18 cellular contexts compared by ENCODE assay signal in the genomic region with DNA sequence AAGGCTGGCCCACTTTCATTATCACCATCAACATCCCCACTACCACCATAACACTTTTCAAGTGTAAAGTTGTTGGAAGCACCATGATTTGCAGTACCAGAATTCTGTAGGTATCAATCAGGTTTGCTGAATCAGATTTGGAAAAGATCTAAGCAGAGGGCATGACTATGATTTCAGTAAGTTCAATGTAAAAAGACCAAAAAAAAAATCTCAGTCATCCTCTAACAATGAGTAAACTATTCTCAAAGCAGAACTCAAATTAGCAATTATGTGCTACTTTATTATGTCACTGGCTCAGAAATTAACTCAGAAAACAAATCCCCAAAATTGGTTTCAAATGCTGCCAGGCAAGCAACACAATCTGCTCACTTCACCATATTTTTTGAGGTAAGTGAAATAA.
"Had no signal": no experiment of that assay in that cellular context is flagged by ENCODE, and none has a peak within 500 bp of the region (broad histone marks: within the 10 kb centered on the region; RNA-seq: fewer than 3 reads in every experiment).

No MANE protein-coding gene starts in this region.

- H3K9me3 ChIP-seq: left ventricle myocardium inferior, lower lobe of right lung, ovary, right atrium auricular region, sigmoid colon, testis, tibial nerve had no signal

- H3K27me3 Mint-ChIP-seq: memory B cell; stimulated activated naive CD8-positive, alpha-beta T cell treated with anti-CD3 and anti-CD28 coated beads, Interleukin-15, Interleukin-2, amounts not matched to agents 100 ng/mL and 50 ng/mL, for 24 hours had no signal

- H3K4me3 Mint-ChIP-seq: memory B cell; mesothelial cell of epicardium; natural killer cell; neural crest cell; stimulated activated naive CD8-positive, alpha-beta T cell treated with anti-CD3 and anti-CD28 coated beads, Interleukin-15, Interleukin-2, amounts not matched to agents 100 ng/mL and 50 ng/mL, for 24 hours had no signal

- H3K36me3 ChIP-seq: ovary had no signal

- H3K4me1 ChIP-seq: left ventricle myocardium inferior, lower lobe of right lung, right atrium auricular region, testis, tibial nerve had no signal

- H3K4me3 ChIP-seq: coronary artery, left ventricle myocardium inferior, lower lobe of right lung, ovary, right atrium auricular region, sigmoid colon, skin epidermis, testis, tibial nerve had no signal

- DNase-seq: effector CD4-positive, alpha-beta T cell; kidney; left cardiac atrium; left ventricle myocardium inferior; lower lobe of right lung; natural killer cell; ovary; sigmoid colon; stimulated activated CD4-positive, alpha-beta T cell treated with anti-CD3 and anti-CD28 coated beads, Interleukin-12 subunit alpha, Interleukin-12 subunit beta, amount 100 ng/mL, for 4 hours; testis had no signal

- ATAC-seq: left cardiac atrium, lower lobe of right lung, natural killer cell had no signal

- H3K9me3 Mint-ChIP-seq: memory B cell; mesothelial cell of epicardium; natural killer cell; neural crest cell; stimulated activated naive CD8-positive, alpha-beta T cell treated with anti-CD3 and anti-CD28 coated beads, Interleukin-15, Interleukin-2, amounts not matched to agents 100 ng/mL and 50 ng/mL, for 24 hours had no signal

- H3K27ac Mint-ChIP-seq: memory B cell, mesothelial cell of epicardium, natural killer cell had no signal

- H3K4me1 Mint-ChIP-seq: memory B cell, mesothelial cell of epicardium, neural crest cell had no signal

- H3K27ac ChIP-seq: coronary artery, left ventricle myocardium inferior, lower lobe of right lung, ovary, right atrium auricular region, sigmoid colon, skin epidermis, testis, tibial nerve had no signal

- H3K27me3 ChIP-seq: ovary, right atrium auricular region, sigmoid colon, testis, tibial nerve had no signal
